8 cellular contexts compared by ENCODE assay signal in the genomic region with DNA sequence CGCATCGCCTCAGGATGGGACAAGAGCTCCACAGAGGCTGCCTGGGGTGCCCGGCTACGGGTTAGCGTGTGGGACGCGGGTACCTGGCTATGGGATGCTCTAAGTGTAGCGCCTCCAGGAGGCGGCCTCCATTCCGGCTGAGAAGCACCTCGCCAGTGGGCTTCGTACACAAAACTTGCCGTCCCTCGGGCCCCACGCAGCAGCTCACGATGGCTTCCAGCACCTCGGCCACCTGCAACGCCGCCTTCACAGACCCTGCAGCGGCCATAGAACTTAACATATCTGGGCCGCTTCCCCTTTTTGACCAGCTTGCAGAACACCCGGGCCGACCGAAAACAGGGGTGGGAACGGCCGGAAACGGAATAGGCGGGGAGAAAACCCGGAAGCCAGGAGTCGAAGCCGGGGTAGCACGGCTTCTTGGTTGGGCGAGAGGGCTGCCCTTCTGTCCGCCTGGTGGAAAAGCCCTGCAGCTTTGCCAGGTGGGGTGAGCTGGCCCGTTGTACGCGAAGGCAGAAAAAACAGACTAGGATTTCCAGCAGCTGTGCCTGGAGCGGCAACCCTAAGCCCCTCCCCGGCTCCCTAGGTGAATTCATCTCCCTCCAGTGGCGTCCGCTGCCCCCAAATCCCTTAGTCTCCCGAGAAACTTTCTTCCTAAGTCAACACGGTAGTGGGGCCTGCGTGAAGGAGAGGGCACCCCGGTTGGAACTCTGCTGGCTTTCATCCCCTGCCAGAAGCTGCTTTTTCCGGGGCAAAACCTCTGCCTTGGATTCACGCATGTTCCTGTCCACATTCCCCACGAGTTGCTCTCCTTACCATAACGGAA.
A peak's percentile ranks its signal among the peaks of the same experiment; 100 is the strongest.
DNase-seq lines count a peak whose midpoint lies in the region; ATAC-seq and TF ChIP-seq lines count a peak whose summit lies in the region.

A gene (minus strand): TSS at position 337 of the 823 bp plus-strand sequence. CDS start 57 bp downstream, at position 280.

- H3K4me3 ChIP-seq in choroid plexus epithelial cell (ENCODE audit: low read depth, low read length): peak within 1 kb of the TSS; percentile 91

- ATAC-seq in GM19025 (IDR thresholded peaks at IDR 0.05; ENCODE audit: low read depth, unreplicated experiment) (peak; percentile 96), HG03342 (IDR thresholded peaks at IDR 0.05; ENCODE audit: unreplicated experiment) (peak; percentile 98)

- TF ChIP-seq CTCF in choroid plexus epithelial cell (conservative IDR thresholded peaks at IDR 0.05; ENCODE audit: low read depth, low read length): peak; percentile 66

- DNase-seq in AML-193 (lab: John Stamatoyannopoulos, UW): peak; percentile 90 to 93
- peak; percentile 89 for DNase-seq in NCI-H345 treated with DMSO at 0.1 percent for 48 hours (lab: John Stamatoyannopoulos, UW; ENCODE audit: unreplicated experiment)
- DNase-seq in activated CD4-positive, alpha-beta T cell treated with anti-CD3 and anti-CD28 coated beads for 1 hour: peak; percentile 71
- peak; percentile 94 for DNase-seq in choroid plexus epithelial cell (ENCODE audit: low read depth)
- peak; percentile 94 for DNase-seq in kidney tubule cell (ENCODE audit: low spot score)
- DNase-seq in stimulated activated CD4-positive, alpha-beta T cell treated with anti-CD3 and anti-CD28 coated beads, Interleukin-1b, Interleukin-23, amount 100 ng/mL, for 24 hours (ENCODE audit: low read depth in 4 of 4, low spot score in 1 of 4): peak; percentile 56 to 79 (median 68)

Comparison
In these comparisons a context has a peak if more than half of its experiments do, and no peak if none do; other contexts are left out.
1. Peak in every context shown above with its lines: DNase-seq, ATAC-seq and H3K4me3 ChIP-seq.